1 cellular context compared by ENCODE assay signal in genomic region chr4:78764498-78764961, GRCh38.
TF ChIP-seq lines count a peak whose summit lies in the region.

No MANE protein-coding gene starts in this region.

TF ChIP-seq in K562, 482 proteins besides CTCF, POLR2A, EP300 and RAD21 (continued from another document and continues in another):
- TF ChIP-seq, protein P1, sequence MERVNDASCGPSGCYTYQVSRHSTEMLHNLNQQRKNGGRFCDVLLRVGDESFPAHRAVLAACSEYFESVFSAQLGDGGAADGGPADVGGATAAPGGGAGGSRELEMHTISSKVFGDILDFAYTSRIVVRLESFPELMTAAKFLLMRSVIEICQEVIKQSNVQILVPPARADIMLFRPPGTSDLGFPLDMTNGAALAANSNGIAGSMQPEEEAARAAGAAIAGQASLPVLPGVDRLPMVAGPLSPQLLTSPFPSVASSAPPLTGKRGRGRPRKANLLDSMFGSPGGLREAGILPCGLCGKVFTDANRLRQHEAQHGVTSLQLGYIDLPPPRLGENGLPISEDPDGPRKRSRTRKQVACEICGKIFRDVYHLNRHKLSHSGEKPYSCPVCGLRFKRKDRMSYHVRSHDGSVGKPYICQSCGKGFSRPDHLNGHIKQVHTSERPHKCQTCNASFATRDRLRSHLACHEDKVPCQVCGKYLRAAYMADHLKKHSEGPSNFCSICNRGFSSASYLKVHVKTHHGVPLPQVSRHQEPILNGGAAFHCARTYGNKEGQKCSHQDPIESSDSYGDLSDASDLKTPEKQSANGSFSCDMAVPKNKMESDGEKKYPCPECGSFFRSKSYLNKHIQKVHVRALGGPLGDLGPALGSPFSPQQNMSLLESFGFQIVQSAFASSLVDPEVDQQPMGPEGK (CRISPR knock-in tag; IDR thresholded peaks at IDR 0.05; ENCODE audit: borderline replicate concordance), result no peak
- TF ChIP-seq, protein P2, sequence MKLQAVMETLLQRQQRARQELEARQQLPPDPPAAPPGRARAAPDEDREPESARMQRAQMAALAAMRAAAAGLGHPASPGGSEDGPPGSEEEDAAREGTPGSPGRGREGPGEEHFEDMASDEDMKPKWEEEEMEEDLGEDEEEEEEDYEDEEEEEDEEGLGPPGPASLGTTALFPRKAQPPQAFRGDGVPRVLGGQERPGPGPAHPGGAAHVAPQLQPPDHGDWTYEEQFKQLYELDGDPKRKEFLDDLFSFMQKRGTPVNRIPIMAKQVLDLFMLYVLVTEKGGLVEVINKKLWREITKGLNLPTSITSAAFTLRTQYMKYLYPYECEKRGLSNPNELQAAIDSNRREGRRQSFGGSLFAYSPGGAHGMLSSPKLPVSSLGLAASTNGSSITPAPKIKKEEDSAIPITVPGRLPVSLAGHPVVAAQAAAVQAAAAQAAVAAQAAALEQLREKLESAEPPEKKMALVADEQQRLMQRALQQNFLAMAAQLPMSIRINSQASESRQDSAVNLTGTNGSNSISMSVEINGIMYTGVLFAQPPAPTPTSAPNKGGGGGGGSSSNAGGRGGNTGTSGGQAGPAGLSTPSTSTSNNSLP (IDR thresholded peaks at IDR 0.05; ENCODE audit: borderline replicate concordance, low read depth, low read length), result peak; percentile 71
- TF ChIP-seq BRCA1 (IDR thresholded peaks at IDR 0.05), result no peak
- TF ChIP-seq BRCA1 (CRISPR knock-in tag; IDR thresholded peaks at IDR 0.05), result no peak
- no peak for TF ChIP-seq RFX7 (CRISPR knock-in tag; IDR thresholded peaks at IDR 0.05)
- TF ChIP-seq SNAPC5 (CRISPR knock-in tag; IDR thresholded peaks at IDR 0.05), result no peak
- no peak for TF ChIP-seq ZFP91 (CRISPR knock-in tag; IDR thresholded peaks at IDR 0.05)
- peak; percentile 61; the same call in 1 of the 2 replicates for TF ChIP-seq CBFA2T2 (conservative IDR thresholded peaks at IDR 0.05)
- no peak for TF ChIP-seq RNF2 (IDR thresholded peaks at IDR 0.05)
- TF ChIP-seq AFF1 (IDR thresholded peaks at IDR 0.05; ENCODE audit: low read depth in 1 of 2, partially characterized antibody in 2 of 2), result peak; percentile 35 to 72
- no peak for TF ChIP-seq MTF1 (CRISPR knock-in tag; IDR thresholded peaks at IDR 0.05; ENCODE audit: borderline replicate concordance)
- TF ChIP-seq PRMT5 (CRISPR knock-in tag; IDR thresholded peaks at IDR 0.05), result no peak
- TF ChIP-seq RBM25 (IDR thresholded peaks at IDR 0.05; ENCODE audit: low read depth, low read length, severe bottlenecking), result no peak
- TF ChIP-seq SMARCA4 (IDR thresholded peaks at IDR 0.05), result peak; percentile 94
- TF ChIP-seq, protein P3, sequence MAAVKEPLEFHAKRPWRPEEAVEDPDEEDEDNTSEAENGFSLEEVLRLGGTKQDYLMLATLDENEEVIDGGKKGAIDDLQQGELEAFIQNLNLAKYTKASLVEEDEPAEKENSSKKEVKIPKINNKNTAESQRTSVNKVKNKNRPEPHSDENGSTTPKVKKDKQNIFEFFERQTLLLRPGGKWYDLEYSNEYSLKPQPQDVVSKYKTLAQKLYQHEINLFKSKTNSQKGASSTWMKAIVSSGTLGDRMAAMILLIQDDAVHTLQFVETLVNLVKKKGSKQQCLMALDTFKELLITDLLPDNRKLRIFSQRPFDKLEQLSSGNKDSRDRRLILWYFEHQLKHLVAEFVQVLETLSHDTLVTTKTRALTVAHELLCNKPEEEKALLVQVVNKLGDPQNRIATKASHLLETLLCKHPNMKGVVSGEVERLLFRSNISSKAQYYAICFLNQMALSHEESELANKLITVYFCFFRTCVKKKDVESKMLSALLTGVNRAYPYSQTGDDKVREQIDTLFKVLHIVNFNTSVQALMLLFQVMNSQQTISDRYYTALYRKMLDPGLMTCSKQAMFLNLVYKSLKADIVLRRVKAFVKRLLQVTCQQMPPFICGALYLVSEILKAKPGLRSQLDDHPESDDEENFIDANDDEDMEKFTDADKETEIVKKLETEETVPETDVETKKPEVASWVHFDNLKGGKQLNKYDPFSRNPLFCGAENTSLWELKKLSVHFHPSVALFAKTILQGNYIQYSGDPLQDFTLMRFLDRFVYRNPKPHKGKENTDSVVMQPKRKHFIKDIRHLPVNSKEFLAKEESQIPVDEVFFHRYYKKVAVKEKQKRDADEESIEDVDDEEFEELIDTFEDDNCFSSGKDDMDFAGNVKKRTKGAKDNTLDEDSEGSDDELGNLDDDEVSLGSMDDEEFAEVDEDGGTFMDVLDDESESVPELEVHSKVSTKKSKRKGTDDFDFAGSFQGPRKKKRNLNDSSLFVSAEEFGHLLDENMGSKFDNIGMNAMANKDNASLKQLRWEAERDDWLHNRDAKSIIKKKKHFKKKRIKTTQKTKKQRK (IDR thresholded peaks at IDR 0.05; ENCODE audit: borderline replicate concordance, low read depth, low read length), result no peak
- TF ChIP-seq, protein P4, sequence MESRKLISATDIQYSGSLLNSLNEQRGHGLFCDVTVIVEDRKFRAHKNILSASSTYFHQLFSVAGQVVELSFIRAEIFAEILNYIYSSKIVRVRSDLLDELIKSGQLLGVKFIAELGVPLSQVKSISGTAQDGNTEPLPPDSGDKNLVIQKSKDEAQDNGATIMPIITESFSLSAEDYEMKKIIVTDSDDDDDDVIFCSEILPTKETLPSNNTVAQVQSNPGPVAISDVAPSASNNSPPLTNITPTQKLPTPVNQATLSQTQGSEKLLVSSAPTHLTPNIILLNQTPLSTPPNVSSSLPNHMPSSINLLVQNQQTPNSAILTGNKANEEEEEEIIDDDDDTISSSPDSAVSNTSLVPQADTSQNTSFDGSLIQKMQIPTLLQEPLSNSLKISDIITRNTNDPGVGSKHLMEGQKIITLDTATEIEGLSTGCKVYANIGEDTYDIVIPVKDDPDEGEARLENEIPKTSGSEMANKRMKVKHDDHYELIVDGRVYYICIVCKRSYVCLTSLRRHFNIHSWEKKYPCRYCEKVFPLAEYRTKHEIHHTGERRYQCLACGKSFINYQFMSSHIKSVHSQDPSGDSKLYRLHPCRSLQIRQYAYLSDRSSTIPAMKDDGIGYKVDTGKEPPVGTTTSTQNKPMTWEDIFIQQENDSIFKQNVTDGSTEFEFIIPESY (CRISPR knock-in tag; IDR thresholded peaks at IDR 0.05), result no peak
- peak; percentile 41; the same call in 1 of the 2 replicates for TF ChIP-seq EP400 (IDR thresholded peaks at IDR 0.05)
- no peak for TF ChIP-seq ARNT (IDR thresholded peaks at IDR 0.05)
- no peak for TF ChIP-seq ZNF436 (CRISPR knock-in tag; IDR thresholded peaks at IDR 0.05)
- TF ChIP-seq, protein P5, sequence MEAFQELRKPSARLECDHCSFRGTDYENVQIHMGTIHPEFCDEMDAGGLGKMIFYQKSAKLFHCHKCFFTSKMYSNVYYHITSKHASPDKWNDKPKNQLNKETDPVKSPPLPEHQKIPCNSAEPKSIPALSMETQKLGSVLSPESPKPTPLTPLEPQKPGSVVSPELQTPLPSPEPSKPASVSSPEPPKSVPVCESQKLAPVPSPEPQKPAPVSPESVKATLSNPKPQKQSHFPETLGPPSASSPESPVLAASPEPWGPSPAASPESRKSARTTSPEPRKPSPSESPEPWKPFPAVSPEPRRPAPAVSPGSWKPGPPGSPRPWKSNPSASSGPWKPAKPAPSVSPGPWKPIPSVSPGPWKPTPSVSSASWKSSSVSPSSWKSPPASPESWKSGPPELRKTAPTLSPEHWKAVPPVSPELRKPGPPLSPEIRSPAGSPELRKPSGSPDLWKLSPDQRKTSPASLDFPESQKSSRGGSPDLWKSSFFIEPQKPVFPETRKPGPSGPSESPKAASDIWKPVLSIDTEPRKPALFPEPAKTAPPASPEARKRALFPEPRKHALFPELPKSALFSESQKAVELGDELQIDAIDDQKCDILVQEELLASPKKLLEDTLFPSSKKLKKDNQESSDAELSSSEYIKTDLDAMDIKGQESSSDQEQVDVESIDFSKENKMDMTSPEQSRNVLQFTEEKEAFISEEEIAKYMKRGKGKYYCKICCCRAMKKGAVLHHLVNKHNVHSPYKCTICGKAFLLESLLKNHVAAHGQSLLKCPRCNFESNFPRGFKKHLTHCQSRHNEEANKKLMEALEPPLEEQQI (IDR thresholded peaks at IDR 0.05), result peak; percentile 23; the same call in 1 of the 2 replicates
- TF ChIP-seq HMBOX1 (IDR thresholded peaks at IDR 0.05), result peak; percentile 71; the same call in 1 of the 2 replicates
- no peak for TF ChIP-seq ZNF518B (CRISPR knock-in tag; IDR thresholded peaks at IDR 0.05)
- TF ChIP-seq KLF16 (IDR thresholded peaks at IDR 0.05), result 0 out of 2 replicates have a peak, but pooled peaks have one; percentile 8
- no peak for TF ChIP-seq HEY1 (CRISPR knock-in tag; IDR thresholded peaks at IDR 0.05; ENCODE audit: borderline replicate concordance)
- no peak for TF ChIP-seq NCOA4 (IDR thresholded peaks at IDR 0.05; ENCODE audit: partially characterized antibody)
